In the genomic region with DNA sequence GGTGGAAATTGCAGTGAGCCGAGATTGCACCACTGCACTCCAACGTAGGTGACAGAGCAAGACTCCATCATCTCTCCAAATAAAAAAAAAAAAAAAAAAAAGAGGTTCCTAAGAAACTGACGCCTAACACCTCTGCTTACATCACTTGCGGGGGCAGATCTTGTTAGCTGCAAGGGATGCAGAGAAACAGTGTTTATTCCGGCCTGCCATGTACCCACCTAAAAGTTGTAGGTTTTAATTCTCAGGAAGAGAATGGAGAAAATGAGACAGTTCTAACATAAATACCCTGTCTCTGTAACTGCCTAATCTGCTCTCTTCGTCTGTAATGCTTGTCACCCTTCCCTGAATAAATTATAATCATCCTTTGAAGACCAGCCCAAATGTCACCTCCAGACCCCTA, we compare ENCODE assay signal across 1 cellular context.
TF ChIP-seq lines count a peak whose summit lies in the region.

No MANE protein-coding gene starts in this region.

TF ChIP-seq in HEK293, 187 proteins besides CTCF, POLR2A, EP300 and RAD21 (continued from another document):
- TF ChIP-seq, protein P1, sequence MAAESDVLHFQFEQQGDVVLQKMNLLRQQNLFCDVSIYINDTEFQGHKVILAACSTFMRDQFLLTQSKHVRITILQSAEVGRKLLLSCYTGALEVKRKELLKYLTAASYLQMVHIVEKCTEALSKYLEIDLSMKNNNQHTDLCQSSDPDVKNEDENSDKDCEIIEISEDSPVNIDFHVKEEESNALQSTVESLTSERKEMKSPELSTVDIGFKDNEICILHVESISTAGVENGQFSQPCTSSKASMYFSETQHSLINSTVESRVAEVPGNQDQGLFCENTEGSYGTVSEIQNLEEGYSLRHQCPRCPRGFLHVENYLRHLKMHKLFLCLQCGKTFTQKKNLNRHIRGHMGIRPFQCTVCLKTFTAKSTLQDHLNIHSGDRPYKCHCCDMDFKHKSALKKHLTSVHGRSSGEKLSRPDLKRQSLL (tag by site-specific recombination; IDR thresholded peaks at IDR 0.05), result peak; percentile 48; the same call in 1 of the 2 replicates
